9 cellular contexts compared by ENCODE assay signal in the genomic region with DNA sequence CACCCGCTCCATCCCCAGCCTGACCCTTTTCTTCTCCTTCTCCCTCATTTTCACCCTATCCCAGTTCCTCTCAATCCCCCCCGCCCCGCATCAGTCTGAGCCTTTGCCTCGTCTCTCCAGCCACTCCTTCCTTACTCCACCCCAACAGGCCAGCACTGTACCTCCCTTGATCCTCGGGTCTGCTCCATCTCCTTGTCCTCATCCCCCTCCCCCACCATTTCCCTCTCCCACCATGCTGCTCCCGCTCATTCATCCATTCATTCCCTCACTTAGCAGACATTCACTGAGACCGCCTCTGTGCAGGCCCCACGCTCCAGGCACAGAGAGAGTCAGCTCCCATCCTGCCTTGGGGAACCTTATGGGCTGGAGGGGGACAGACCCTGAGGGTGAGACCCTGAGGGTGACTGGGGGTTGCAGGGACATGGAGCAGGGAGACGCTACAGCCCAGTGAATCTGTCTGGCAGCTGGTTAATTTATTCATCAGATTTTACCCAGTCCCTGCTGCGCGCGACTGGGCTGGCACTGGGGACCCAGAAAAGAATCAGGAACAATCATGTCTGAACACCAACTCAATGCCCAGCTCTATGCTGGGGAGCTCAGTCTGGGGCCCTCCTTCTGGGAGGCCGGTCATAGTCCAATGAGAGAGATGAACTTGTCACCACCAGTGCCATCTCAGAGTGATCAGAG. TPM values are rescaled to one million over a fixed set of nuclear protein-coding genes. Genes with fewer than 3 reads are reported as not detected.
A peak's percentile ranks its signal among the peaks of the same experiment; 100 is the strongest.
DNase-seq lines count a peak whose midpoint lies in the region; ATAC-seq, FAIRE-seq and TF ChIP-seq lines count a peak whose summit lies in the region.
"Had no signal": no experiment of that assay in that cellular context is flagged by ENCODE, and none has a peak within 500 bp of the region (broad histone marks: within the 10 kb centered on the region; RNA-seq: fewer than 3 reads in every experiment).

No MANE protein-coding gene starts in this region.

- CTCF ChIA-PET in activated CD4-positive, alpha-beta T cell treated with anti-CD3 and anti-CD28 coated beads, Interleukin-2, amount 10 ng/mL, durations not matched to agents 7 days and 5 days (lab: Charles Lee): interaction anchor here (1.1 to 1.5 kb wide), 2 partner anchors 28 to 32 kb away, joined by 3 to 4 read pairs; a partner anchor contains a TSS

- no peak for DNase-seq in activated CD4-positive, alpha-beta T cell treated with anti-CD3 and anti-CD28 coated beads, Interleukin-2, amount 10 ng/mL, durations not matched to agents 7 days and 5 days
- no peak for DNase-seq in activated CD4-positive, alpha-beta T cell treated with anti-CD3 and anti-CD28 coated beads, Interleukin-2, amount 50 U/mL, for 48 hours
- DNase-seq in activated T-helper 1 cell treated with anti-CD3 and anti-CD28 coated beads, Interleukin-12 subunit alpha, Interleukin-12 subunit beta, Interleukin-2, Interleukin-4 antibody, amounts not matched to agents 30 ng/mL and 10 ng/mL and 1 ng/mL, durations not matched to agents 14 hours and 24 hours and 36 hours (ENCODE audit: low spot score): no peak
- DNase-seq in kidney: no peak
- no peak for DNase-seq in kidney glomerular epithelial cell (lab: John Stamatoyannopoulos, UW)

- H3K9me3 ChIP-seq in kidney (ENCODE audit: control insufficient read depth in 1 of 2, low read length in 2 of 2): no peaks in the 10 kb centered on the region

- POLR2A ChIA-PET in activated CD4-positive, alpha-beta T cell treated with anti-CD3 and anti-CD28 coated beads, Interleukin-2, amount 10 ng/mL, durations not matched to agents 7 days and 5 days (lab: Charles Lee): no interaction called here

- H3K27ac ChIP-seq in kidney (ENCODE audit: low read depth in 2 of 2, low read length in 2 of 2) (no peak overlapping the region), temporal lobe (ENCODE audit: low read depth, low read length) (peak overlapping the region; percentile 69)

- no peak for FAIRE-seq in kidney (lab: Jason Lieb, UNC)

- H3K4me1 Mint-ChIP-seq in activated CD4-positive, alpha-beta T cell treated with anti-CD3 and anti-CD28 coated beads, Interleukin-2, amount 10 ng/mL, durations not matched to agents 7 days and 5 days: peaks cover 31% of the 10 kb centered on the region
- H3K4me1 Mint-ChIP-seq in activated T-helper 1 cell treated with anti-CD3 and anti-CD28 coated beads, Interleukin-12 subunit alpha, Interleukin-12 subunit beta, Interleukin-2, Interleukin-4 antibody, amounts not matched to agents 30 ng/mL and 10 ng/mL and 1 ng/mL, durations not matched to agents 14 hours and 24 hours and 36 hours (ENCODE audit: low read depth): peaks cover 29% of the 10 kb centered on the region

- peaks cover 17% of the 10 kb centered on the region for H3K36me3 Mint-ChIP-seq in activated CD4-positive, alpha-beta T cell treated with anti-CD3 and anti-CD28 coated beads, Interleukin-2, amount 10 ng/mL, durations not matched to agents 7 days and 5 days (ENCODE audit: low read depth)
- peaks cover 2% of the 10 kb centered on the region for H3K36me3 Mint-ChIP-seq in activated T-helper 1 cell treated with anti-CD3 and anti-CD28 coated beads, Interleukin-12 subunit alpha, Interleukin-12 subunit beta, Interleukin-2, Interleukin-4 antibody, amounts not matched to agents 30 ng/mL and 10 ng/mL and 1 ng/mL, durations not matched to agents 14 hours and 24 hours and 36 hours (ENCODE audit: low read depth)

- TF ChIP-seq CTCF in kidney (IDR thresholded peaks at IDR 0.05; ENCODE audit: borderline replicate concordance, extremely low read depth, insufficient read depth): no peak

- intact Hi-C loops in activated T-helper 1 cell treated with anti-CD3 and anti-CD28 coated beads, Interleukin-12 subunit alpha, Interleukin-12 subunit beta, Interleukin-2, Interleukin-4 antibody, amounts not matched to agents 30 ng/mL and 10 ng/mL and 1 ng/mL, durations not matched to agents 14 hours and 24 hours and 36 hours (cut with micrococcal nuclease): no loop called here
- intact Hi-C loops in kidney (cut with DNase I): no loop called here

- H3K27me3 Mint-ChIP-seq in activated CD4-positive, alpha-beta T cell treated with anti-CD3 and anti-CD28 coated beads, Interleukin-2, amount 10 ng/mL, durations not matched to agents 7 days and 5 days: no peaks in the 10 kb centered on the region
- no peaks in the 10 kb centered on the region for H3K27me3 Mint-ChIP-seq in activated T-helper 1 cell treated with anti-CD3 and anti-CD28 coated beads, Interleukin-12 subunit alpha, Interleukin-12 subunit beta, Interleukin-2, Interleukin-4 antibody, amounts not matched to agents 30 ng/mL and 10 ng/mL and 1 ng/mL, durations not matched to agents 14 hours and 24 hours and 36 hours (ENCODE audit: insufficient read depth)

- H3K9ac ChIP-seq in kidney (ENCODE audit: low read length in 2 of 2): no peak overlapping the region

- no peak for ATAC-seq in GM19035 (IDR thresholded peaks at IDR 0.05; ENCODE audit: unreplicated experiment)
- ATAC-seq in HG03139 (IDR thresholded peaks at IDR 0.05; ENCODE audit: unreplicated experiment): no peak

- H3K27ac Mint-ChIP-seq in activated CD4-positive, alpha-beta T cell treated with anti-CD3 and anti-CD28 coated beads, Interleukin-2, amount 10 ng/mL, durations not matched to agents 7 days and 5 days: peak overlapping the region; percentile 80
- H3K27ac Mint-ChIP-seq in activated T-helper 1 cell treated with anti-CD3 and anti-CD28 coated beads, Interleukin-12 subunit alpha, Interleukin-12 subunit beta, Interleukin-2, Interleukin-4 antibody, amounts not matched to agents 30 ng/mL and 10 ng/mL and 1 ng/mL, durations not matched to agents 14 hours and 24 hours and 36 hours: peak overlapping the region; percentile 61

- H3K4me3 Mint-ChIP-seq in activated CD4-positive, alpha-beta T cell treated with anti-CD3 and anti-CD28 coated beads, Interleukin-2, amount 10 ng/mL, durations not matched to agents 7 days and 5 days: peak overlapping the region; percentile 82
- peak overlapping the region; percentile 85 for H3K4me3 Mint-ChIP-seq in activated T-helper 1 cell treated with anti-CD3 and anti-CD28 coated beads, Interleukin-12 subunit alpha, Interleukin-12 subunit beta, Interleukin-2, Interleukin-4 antibody, amounts not matched to agents 30 ng/mL and 10 ng/mL and 1 ng/mL, durations not matched to agents 14 hours and 24 hours and 36 hours

- no peaks in the 10 kb centered on the region for H3K36me3 ChIP-seq in kidney (ENCODE audit: control insufficient read depth in 1 of 2, insufficient read depth in 2 of 2, low read length in 2 of 2)

- H3K4me1 ChIP-seq in kidney (ENCODE audit: control insufficient read depth in 1 of 2, insufficient read depth in 1 of 2, low read depth in 1 of 2, low read length in 2 of 2): peaks cover 3 to 4% of the 10 kb centered on the region in 2 donors

- H3K4me3 ChIP-seq in kidney (ENCODE audit: low read length in 2 of 2): peak overlapping the region; percentile 1 to 56

- H3K9me3 Mint-ChIP-seq in activated CD4-positive, alpha-beta T cell treated with anti-CD3 and anti-CD28 coated beads, Interleukin-2, amount 10 ng/mL, durations not matched to agents 7 days and 5 days: no peaks in the 10 kb centered on the region
- no peaks in the 10 kb centered on the region for H3K9me3 Mint-ChIP-seq in activated T-helper 1 cell treated with anti-CD3 and anti-CD28 coated beads, Interleukin-12 subunit alpha, Interleukin-12 subunit beta, Interleukin-2, Interleukin-4 antibody, amounts not matched to agents 30 ng/mL and 10 ng/mL and 1 ng/mL, durations not matched to agents 14 hours and 24 hours and 36 hours

RNA-seq across cellular contexts. Expression of a gene that starts 0.9 kb away (rescaled TPM):
- total RNA-seq in activated CD4-positive, alpha-beta T cell treated with anti-CD3 and anti-CD28 coated beads, Interleukin-2, amount 10 ng/mL, durations not matched to agents 7 days and 5 days: 100 to 1,000 TPM in 1 of 2 experiments, 10 to 100 TPM in 1; 91.3 to 101 TPM
- total RNA-seq in activated T-helper 1 cell treated with anti-CD3 and anti-CD28 coated beads, Interleukin-12 subunit alpha, Interleukin-12 subunit beta, Interleukin-2, Interleukin-4 antibody, amounts not matched to agents 30 ng/mL and 10 ng/mL and 1 ng/mL, durations not matched to agents 14 hours and 24 hours and 36 hours: 24.5 and 25.8 TPM in 2 replicates
- 18.5 TPM for total RNA-seq in kidney
- 5.6 TPM for polyA plus RNA-seq in kidney (ENCODE audit: insufficient read depth, low read depth, low replicate concordance)
- total RNA-seq in temporal lobe: 138 TPM

RNA-seq across cellular contexts. Expression of a gene that starts 18.3 kb away (rescaled TPM):
- total RNA-seq in activated CD4-positive, alpha-beta T cell treated with anti-CD3 and anti-CD28 coated beads, Interleukin-2, amount 10 ng/mL, durations not matched to agents 7 days and 5 days: 10 to 100 TPM; 53.7 to 59.1 TPM
- 39.5 and 45.1 TPM in 2 replicates for total RNA-seq in activated T-helper 1 cell treated with anti-CD3 and anti-CD28 coated beads, Interleukin-12 subunit alpha, Interleukin-12 subunit beta, Interleukin-2, Interleukin-4 antibody, amounts not matched to agents 30 ng/mL and 10 ng/mL and 1 ng/mL, durations not matched to agents 14 hours and 24 hours and 36 hours
- total RNA-seq in kidney: 34.9 TPM
- 2.8 TPM for polyA plus RNA-seq in kidney (ENCODE audit: insufficient read depth, low read depth, low replicate concordance)
- total RNA-seq in temporal lobe: 1.2 TPM

RNA-seq across cellular contexts. Expression of a gene that starts 19.4 kb away (rescaled TPM):
- under 1 TPM; 0.29 to 0.69 TPM for total RNA-seq in activated CD4-positive, alpha-beta T cell treated with anti-CD3 and anti-CD28 coated beads, Interleukin-2, amount 10 ng/mL, durations not matched to agents 7 days and 5 days
- 0.78 TPM in 1 of 2 replicates, not detected in the other for total RNA-seq in activated T-helper 1 cell treated with anti-CD3 and anti-CD28 coated beads, Interleukin-12 subunit alpha, Interleukin-12 subunit beta, Interleukin-2, Interleukin-4 antibody, amounts not matched to agents 30 ng/mL and 10 ng/mL and 1 ng/mL, durations not matched to agents 14 hours and 24 hours and 36 hours
- total RNA-seq in kidney: 64.3 TPM
- polyA plus RNA-seq in kidney (ENCODE audit: insufficient read depth, low read depth, low replicate concordance): 53.1 TPM
- total RNA-seq in temporal lobe: 0.25 TPM
- total RNA-seq: mononuclear cell had no signal

RNA-seq across cellular contexts. Expression of a gene that starts 27.9 kb away (rescaled TPM):
- total RNA-seq in activated CD4-positive, alpha-beta T cell treated with anti-CD3 and anti-CD28 coated beads, Interleukin-2, amount 10 ng/mL, durations not matched to agents 7 days and 5 days: 10 to 100 TPM; 13.7 to 15.9 TPM
- total RNA-seq in activated T-helper 1 cell treated with anti-CD3 and anti-CD28 coated beads, Interleukin-12 subunit alpha, Interleukin-12 subunit beta, Interleukin-2, Interleukin-4 antibody, amounts not matched to agents 30 ng/mL and 10 ng/mL and 1 ng/mL, durations not matched to agents 14 hours and 24 hours and 36 hours: 9.3 and 9.8 TPM in 2 replicates
- total RNA-seq in kidney (11.2 TPM), temporal lobe (5.7 TPM)
- 11.4 TPM for polyA plus RNA-seq in kidney (ENCODE audit: insufficient read depth, low read depth, low replicate concordance)

RNA-seq across cellular contexts. Expression of a gene that starts 30.8 kb away (rescaled TPM):
- 10 to 100 TPM; 41.7 to 46.3 TPM for total RNA-seq in activated CD4-positive, alpha-beta T cell treated with anti-CD3 and anti-CD28 coated beads, Interleukin-2, amount 10 ng/mL, durations not matched to agents 7 days and 5 days
- 50.6 and 54.6 TPM in 2 replicates for total RNA-seq in activated T-helper 1 cell treated with anti-CD3 and anti-CD28 coated beads, Interleukin-12 subunit alpha, Interleukin-12 subunit beta, Interleukin-2, Interleukin-4 antibody, amounts not matched to agents 30 ng/mL and 10 ng/mL and 1 ng/mL, durations not matched to agents 14 hours and 24 hours and 36 hours
- total RNA-seq in kidney (84.0 TPM), temporal lobe (9.8 TPM)
- polyA plus RNA-seq in kidney (ENCODE audit: insufficient read depth, low read depth, low replicate concordance): 185 TPM

Comparison
In these comparisons a context has a peak if more than half of its experiments do, and no peak if none do; other contexts are left out.
1. RNA of a gene that starts 18.3 kb away (total RNA-seq): 53.7 to 59.1 TPM in activated CD4-positive, alpha-beta T cell treated with anti-CD3 and anti-CD28 coated beads, Interleukin-2, amount 10 ng/mL, durations not matched to agents 7 days and 5 days, 39.5 to 45.1 TPM in activated T-helper 1 cell treated with anti-CD3 and anti-CD28 coated beads, Interleukin-12 subunit alpha, Interleukin-12 subunit beta, Interleukin-2, Interleukin-4 antibody, amounts not matched to agents 30 ng/mL and 10 ng/mL and 1 ng/mL, durations not matched to agents 14 hours and 24 hours and 36 hours and 34.9 TPM in kidney (single experiment); 1.2 TPM in temporal lobe (single experiment); every median in the first group is over 10 times any median in the second.
2. RNA of a gene that starts 19.4 kb away (total RNA-seq): 64.3 TPM in kidney (single experiment); 0.29 to 0.69 TPM in activated CD4-positive, alpha-beta T cell treated with anti-CD3 and anti-CD28 coated beads, Interleukin-2, amount 10 ng/mL, durations not matched to agents 7 days and 5 days, 0.25 TPM in temporal lobe (single experiment) and 0.78 TPM in activated T-helper 1 cell treated with anti-CD3 and anti-CD28 coated beads, Interleukin-12 subunit alpha, Interleukin-12 subunit beta, Interleukin-2, Interleukin-4 antibody, amounts not matched to agents 30 ng/mL and 10 ng/mL and 1 ng/mL, durations not matched to agents 14 hours and 24 hours and 36 hours; every median in the first group is over 10 times any median in the second.